In genomic region chr7:69813637-69814240, GRCh38 we compare ENCODE assay signal across 22 cellular contexts.
DNase-seq lines count a peak whose midpoint lies in the region; ATAC-seq, FAIRE-seq and TF ChIP-seq lines count a peak whose summit lies in the region.
"Had no signal": no experiment of that assay in that cellular context is flagged by ENCODE, and none has a peak within 500 bp of the region (broad histone marks: within the 10 kb centered on the region; RNA-seq: fewer than 3 reads in every experiment).

No MANE protein-coding gene starts in this region.

- RAD21 ChIA-PET in GM12878 (lab: Charles Lee; ENCODE audit: unreplicated experiment), result no interaction called here

- H3K27ac ChIP-seq in GM12878 (ENCODE audit: control insufficient read depth, insufficient read depth) (no peak overlapping the region), left lung (no peak overlapping the region), temporal lobe (ENCODE audit: low read depth, low read length) (peak overlapping the region; percentile 67)
- H3K27ac ChIP-seq: brain microvascular endothelial cell, colonic mucosa, KMS-11, psoas muscle, WERI-Rb-1 had no signal

- DNase-seq in NB4 (ENCODE audit: low read depth) (peak; percentile 18), GM12878 (ENCODE audit: low read depth, low spot score) (no peak), left lung (no peak), NCI-H128 (lab: John Stamatoyannopoulos, UW; ENCODE audit: unreplicated experiment) (no peak), SIG-M5 (lab: John Stamatoyannopoulos, UW) (no peak)
- DNase-seq: brain microvascular endothelial cell; colonic mucosa; GF-D8; NCI-H1105; NCI-H2081 treated with DMSO at 0.1 percent for 48 hours; NCI-H446 treated with DMSO at 0.1 percent for 48 hours; nephron progenitor cell; psoas muscle; RPMI8226; stimulated activated CD4-positive, alpha-beta T cell treated with anti-CD3 and anti-CD28 coated beads, Interleukin-1b, Interleukin-23, amount 100 ng/mL, for 48 hours; WERI-Rb-1 had no signal

- SMC1A ChIA-PET in GM12878 (lab: Charles Lee; ENCODE audit: uncharacterized antibody, unreplicated experiment), result interaction anchor here (0.5 to 2.2 kb wide), 6 partner anchors 9 to 902 kb away, joined by 3 to 7 read pairs (median 3); no protein-coding TSS in a partner anchor

- in situ Hi-C loops in GM12878 (cut with MboI), result no loop called here

- H3K27me3 ChIP-seq in GM12878 (replicated peaks in 1 of 2; ENCODE audit: control insufficient read depth in 2 of 2, insufficient read depth in 2 of 2, low read length in 1 of 2), result no peaks in the 10 kb centered on the region
- H3K27me3 ChIP-seq in left lung, result no peaks in the 10 kb centered on the region
- H3K27me3 ChIP-seq: brain microvascular endothelial cell, colonic mucosa had no signal

- no peaks in the 10 kb centered on the region for H3K9me3 ChIP-seq in GM12878 (replicated peaks; ENCODE audit: control insufficient read depth, insufficient read depth, low read length)
- H3K9me3 ChIP-seq in left lung, result no peaks in the 10 kb centered on the region
- H3K9me3 ChIP-seq: colonic mucosa, psoas muscle had no signal

- POLR2A ChIA-PET in GM12878 (lab: Charles Lee), result interaction anchor here (0.5 kb wide), 1 partner anchor 143 kb away, joined by 3 read pairs; no protein-coding TSS in a partner anchor

- H3K79me2 ChIP-seq in GM12878 (ENCODE audit: control insufficient read depth, insufficient read depth, low read length), result no peaks in the 10 kb centered on the region

- TF ChIP-seq RAD21 in GM12878 (IDR thresholded peaks at IDR 0.05; ENCODE audit: insufficient read depth, low read depth, low read length), result no peak

- TF ChIP-seq EP300 in GM12878 (IDR thresholded peaks at IDR 0.05; ENCODE audit: borderline replicate concordance in 1 of 2, control insufficient read depth in 1 of 2, low read depth in 2 of 2, low read length in 2 of 2), result no peak

- CTCF ChIA-PET in GM12878 (lab: Yijun Ruan, JAX), result interaction anchor here (2.1 kb wide), 1 partner anchor 9 kb away, joined by 9 read pairs; no protein-coding TSS in a partner anchor

- TF ChIP-seq CTCF in NB4 (IDR thresholded peaks at IDR 0.05; ENCODE audit: low read depth, low read length), result no peak
- no peak for TF ChIP-seq CTCF in GM12878 (IDR thresholded peaks at IDR 0.05 in 2 of 3, conservative IDR thresholded peaks at IDR 0.05 in 1 of 3; ENCODE audit: control insufficient read depth in 2 of 3, extremely low read depth in 1 of 3, insufficient read depth in 1 of 3, low read depth in 3 of 3, low read length in 3 of 3)
- TF ChIP-seq CTCF in left lung (IDR thresholded peaks at IDR 0.05), result no peak

- no peaks in the 10 kb centered on the region for H4K20me1 ChIP-seq in GM12878 (ENCODE audit: control insufficient read depth, insufficient read depth)

- no peak overlapping the region for H3K4me3 ChIP-seq in NB4 (ENCODE audit: low read depth, low read length)
- H3K4me3 ChIP-seq in GM12878, result no peak overlapping the region
- no peak overlapping the region for H3K4me3 ChIP-seq in left lung
- H3K4me3 ChIP-seq: colonic mucosa, skin epidermis had no signal

- BruUV-seq in GM12878 (replicated peaks; lab: Mats Ljungman, UMichigan), result no TSS peak

- H3K36me3 ChIP-seq in GM12878 (ENCODE audit: control insufficient read depth in 2 of 2, insufficient read depth in 2 of 2, low read length in 1 of 2) (no peaks in the 10 kb centered on the region), left lung (no peaks in the 10 kb centered on the region)
- H3K36me3 ChIP-seq: brain microvascular endothelial cell, colonic mucosa, WERI-Rb-1 had no signal

- TF ChIP-seq POLR2A in NB4 (IDR thresholded peaks at IDR 0.05; ENCODE audit: extremely low read depth, insufficient read length) (no peak), GM12878 (IDR thresholded peaks at IDR 0.05; ENCODE audit: low read depth, low read length) (no peak)

- intact Hi-C loops in GM12878 (cut with micrococcal nuclease; ENCODE audit: unreplicated experiment) (no loop called here), left lung (cut with DNase I) (no loop called here)

- H3K9ac ChIP-seq in GM12878 (ENCODE audit: control insufficient read depth, insufficient read depth, low read length), result no peak overlapping the region
- H3K9ac ChIP-seq: KMS-11 had no signal

- no peaks in the 10 kb centered on the region for H3K4me1 ChIP-seq in GM12878 (ENCODE audit: control insufficient read depth, insufficient read depth, low read length)
- H3K4me1 ChIP-seq in left lung, result peaks cover 3 to 8% of the 10 kb centered on the region in 2 donors
- H3K4me1 ChIP-seq: colonic mucosa had no signal

- FAIRE-seq in GM12878 (lab: Jason Lieb, UNC), result no peak

- no peak overlapping the region for H3K4me2 ChIP-seq in GM12878 (ENCODE audit: control insufficient read depth, insufficient read depth)
- H3K4me2 ChIP-seq: KMS-11 had no signal

- H2AFZ ChIP-seq in GM12878 (ENCODE audit: control insufficient read depth, low read depth, low read length), result no peak overlapping the region

- ATAC-seq in GM12878, result peak; percentile 63
- ATAC-seq in left lung, result peak; percentile 59
- no peak for ATAC-seq in GM21619 (IDR thresholded peaks at IDR 0.05; ENCODE audit: unreplicated experiment)
- ATAC-seq: activated naive CD4-positive, alpha-beta T cell treated with anti-CD3 and anti-CD28 coated beads, Interleukin-2, amount 50 U/mL, for 72 hours; left lobe of liver had no signal

TF ChIP-seq in GM12878, 131 proteins besides CTCF, POLR2A, EP300 and RAD21:
- TF ChIP-seq NBN (IDR thresholded peaks at IDR 0.05) (no peak), IKZF1 (conservative IDR thresholded peaks at IDR 0.05) (no peak), NFIC (IDR thresholded peaks at IDR 0.05; ENCODE audit: low read depth, low read length) (no peak), SMAD5 (IDR thresholded peaks at IDR 0.05; ENCODE audit: low read depth) (no peak), PBX3 (IDR thresholded peaks at IDR 0.05; ENCODE audit: insufficient replicate concordance, low read depth, low read length) (no peak), BCLAF1 (IDR thresholded peaks at IDR 0.05) (no peak), ZNF687 (IDR thresholded peaks at IDR 0.05) (no peak), BHLHE40 (IDR thresholded peaks at IDR 0.05; ENCODE audit: borderline replicate concordance in 1 of 2, low read depth in 2 of 2, low read length in 1 of 2) (no peak)
